ENCODE assay signal across 8 cellular contexts in the genomic region with DNA sequence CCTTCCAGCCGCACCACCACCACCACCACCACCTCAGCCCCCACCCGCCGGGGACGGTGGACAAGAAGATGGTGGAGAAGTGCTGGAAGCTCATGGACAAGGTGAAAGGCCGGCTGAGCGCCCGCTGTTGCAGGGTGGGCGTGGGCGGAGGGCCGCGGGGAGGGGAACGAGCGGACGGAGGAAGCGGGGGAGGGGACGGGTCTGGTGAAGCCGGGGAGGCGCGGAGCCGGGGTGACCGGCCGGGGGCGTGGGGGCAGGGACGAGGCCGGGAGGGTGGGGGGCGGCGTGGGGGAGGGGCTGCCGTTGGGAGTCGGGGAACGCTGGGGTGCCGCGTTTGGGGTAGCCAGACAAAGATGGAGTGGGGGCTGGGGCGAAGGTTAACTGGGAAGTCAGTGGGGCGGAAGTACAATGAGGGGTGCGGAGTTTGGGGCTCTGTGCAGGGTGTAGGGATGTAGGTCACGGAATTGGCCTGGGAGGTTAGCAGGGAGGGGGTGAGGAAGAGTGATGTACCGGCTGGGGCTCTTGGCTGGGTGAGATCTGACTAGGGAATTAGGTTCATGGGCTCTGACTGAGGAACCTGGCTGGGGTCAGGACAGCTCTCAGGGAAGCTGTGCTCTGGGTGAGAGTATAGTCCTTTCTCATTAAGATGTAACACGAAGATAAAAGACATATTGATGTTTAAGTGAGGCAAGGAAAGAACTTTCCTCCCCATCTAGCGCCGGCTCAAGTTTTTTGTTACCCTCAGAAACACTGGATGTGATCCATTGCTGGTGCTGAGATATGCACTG. TPM values are rescaled to one million over a fixed set of nuclear protein-coding genes. Genes with fewer than 3 reads are reported as not detected.
DNase-seq lines count a peak whose midpoint lies in the region; ATAC-seq and TF ChIP-seq lines count a peak whose summit lies in the region.

No MANE protein-coding gene starts in this region.

- H3K27me3 ChIP-seq in GM23338 (ENCODE audit: insufficient read depth), result no peaks in the 10 kb centered on the region
- H3K27me3 ChIP-seq in neural cell (ENCODE audit: insufficient read depth, low read depth, low read length), result no peaks in the 10 kb centered on the region

- no peaks in the 10 kb centered on the region for H3K9me3 ChIP-seq in neural cell (ENCODE audit: low read length)

- TF ChIP-seq POLR2A in NB4 (IDR thresholded peaks at IDR 0.05; ENCODE audit: extremely low read depth, insufficient read length), result no peak

- H2AFZ ChIP-seq in GM23338 (0 out of 2 replicates have a peak overlapping the region, but pooled peaks have one; percentile 39), neural cell (ENCODE audit: low read depth, low read length) (peak overlapping the region; percentile 85)

- H3K4me2 ChIP-seq in GM23338 (peak overlapping the region; percentile 93), neural cell (ENCODE audit: low read length) (peak overlapping the region; percentile 81)

- peak overlapping the region; percentile 99 for H3K27ac ChIP-seq in GM23338 (ENCODE audit: low read depth)
- peak overlapping the region; percentile 91 for H3K27ac ChIP-seq in neural cell (ENCODE audit: low read length)

- peak overlapping the region; percentile 87 for H3K4me3 ChIP-seq in GM23338
- peak overlapping the region; percentile 87 for H3K4me3 ChIP-seq in NB4 (ENCODE audit: low read depth, low read length)
- H3K4me3 ChIP-seq in fibroblast of pulmonary artery (replicated peaks; ENCODE audit: low read depth, low read length), result peak overlapping the region; percentile 92
- peak overlapping the region; percentile 95 for H3K4me3 ChIP-seq in neural cell (ENCODE audit: low read length)

- TF ChIP-seq RAD21 in neural cell (conservative IDR thresholded peaks at IDR 0.05), result no peak

- peaks cover 5% of the 10 kb centered on the region; the same call in 1 of the 3 replicates for H3K36me3 Mint-ChIP-seq in GM23338 (ENCODE audit: low read depth)

- peak; percentile 72 for ATAC-seq in GM23338
- ATAC-seq in stimulated activated naive CD8-positive, alpha-beta T cell treated with anti-CD3 and anti-CD28 coated beads, Interleukin-15, amount 100 ng/mL, for 72 hours, result peak; percentile 59

- no peak for TF ChIP-seq CTCF in GM23338 (conservative IDR thresholded peaks at IDR 0.05; ENCODE audit: low read depth in 2 of 2)
- no peak for TF ChIP-seq CTCF in NB4 (IDR thresholded peaks at IDR 0.05; ENCODE audit: low read depth, low read length)
- no peak for TF ChIP-seq CTCF in fibroblast of pulmonary artery (IDR thresholded peaks at IDR 0.05; ENCODE audit: low read length, missing control alignments)
- no peak for TF ChIP-seq CTCF in neural cell (IDR thresholded peaks at IDR 0.05; ENCODE audit: poor library complexity, severe bottlenecking)

- H3K9me2 ChIP-seq in GM23338 (ENCODE audit: insufficient read depth), result no peaks in the 10 kb centered on the region
- no peaks in the 10 kb centered on the region for H3K9me2 ChIP-seq in neural cell (ENCODE audit: insufficient read depth, low read length)

- no peaks in the 10 kb centered on the region for H3K36me3 ChIP-seq in GM23338 (ENCODE audit: insufficient read depth)
- no peaks in the 10 kb centered on the region for H3K36me3 ChIP-seq in neural cell (ENCODE audit: insufficient read depth, low read length)

- peaks cover 2% of the 10 kb centered on the region; the same call in 1 of the 3 replicates for H3K9me3 Mint-ChIP-seq in GM23338
- H3K9me3 Mint-ChIP-seq in stimulated activated naive CD8-positive, alpha-beta T cell treated with anti-CD3 and anti-CD28 coated beads, Interleukin-15, amount 100 ng/mL, for 72 hours, result no peaks in the 10 kb centered on the region

- H3K4me3 Mint-ChIP-seq in GM23338, result peak overlapping the region; percentile 95
- H3K4me3 Mint-ChIP-seq in stimulated activated naive CD8-positive, alpha-beta T cell treated with anti-CD3 and anti-CD28 coated beads, Interleukin-15, amount 100 ng/mL, for 72 hours, result peak overlapping the region; percentile 92 to 93

- H3K79me2 ChIP-seq in GM23338 (replicated peaks; ENCODE audit: insufficient read depth), result peaks cover 50% of the 10 kb centered on the region
- peaks cover 41% of the 10 kb centered on the region for H3K79me2 ChIP-seq in neural cell (replicated peaks; ENCODE audit: insufficient read depth, low read length)

- H3K27ac Mint-ChIP-seq in GM23338, result peak overlapping the region; percentile 93
- peak overlapping the region; percentile 74 to 91 for H3K27ac Mint-ChIP-seq in stimulated activated naive CD8-positive, alpha-beta T cell treated with anti-CD3 and anti-CD28 coated beads, Interleukin-15, amount 100 ng/mL, for 72 hours

- peaks cover 27% of the 10 kb centered on the region for H3K4me1 Mint-ChIP-seq in GM23338
- H3K4me1 Mint-ChIP-seq in stimulated activated naive CD8-positive, alpha-beta T cell treated with anti-CD3 and anti-CD28 coated beads, Interleukin-15, amount 100 ng/mL, for 72 hours, result peaks cover 34% of the 10 kb centered on the region

- H3K9ac ChIP-seq in neural cell (ENCODE audit: low read length), result peak overlapping the region; percentile 92

- peaks cover 5% of the 10 kb centered on the region for H3K27me3 Mint-ChIP-seq in GM23338 (ENCODE audit: insufficient read depth, low read depth, poor library complexity)
- H3K27me3 Mint-ChIP-seq in stimulated activated naive CD8-positive, alpha-beta T cell treated with anti-CD3 and anti-CD28 coated beads, Interleukin-15, amount 100 ng/mL, for 72 hours, result no peaks in the 10 kb centered on the region

- peaks cover 10% of the 10 kb centered on the region for H3F3A ChIP-seq in GM23338 (replicated peaks; ENCODE audit: low read depth)
- H3F3A ChIP-seq in neural cell (ENCODE audit: insufficient read depth, low read length, poor library complexity, severe bottlenecking), result no peaks in the 10 kb centered on the region

- TF ChIP-seq EP300 in neural cell (conservative IDR thresholded peaks at IDR 0.05; ENCODE audit: poor library complexity, severe bottlenecking), result no peak

- peaks cover 40% of the 10 kb centered on the region for H3K4me1 ChIP-seq in GM23338 (ENCODE audit: insufficient read depth)

- H4K20me1 ChIP-seq in GM23338 (replicated peaks; ENCODE audit: insufficient read depth) (peaks cover 27% of the 10 kb centered on the region), neural cell (ENCODE audit: insufficient read depth) (no peaks in the 10 kb centered on the region)

- DNase-seq in Daoy (ENCODE audit: low read depth), result peak; percentile 35
- DNase-seq in GM23338 (ENCODE audit: low spot score), result peak; percentile 77
- DNase-seq in NB4 (ENCODE audit: low read depth), result peak; percentile 73
- peak; percentile 20 for DNase-seq in activated T-helper 1 cell treated with Interleukin-2 at 50 U/mL for 16 hours (ENCODE audit: low read depth)
- DNase-seq in fibroblast of pulmonary artery (ENCODE audit: low read depth), result no peak
- peak in 1 of 2 donors; percentile 63 for DNase-seq in stimulated activated naive CD8-positive, alpha-beta T cell treated with anti-CD3 and anti-CD28 coated beads, Interleukin-15, amount 100 ng/mL, for 72 hours
- no peak for DNase-seq in epidermal melanocyte (ENCODE audit: insufficient read length, low spot score)

TF ChIP-seq in GM23338, 12 proteins besides CTCF, POLR2A, EP300 and RAD21 (continues in another document):
- TF ChIP-seq ZNF331 (CRISPR knock-in tag; IDR thresholded peaks at IDR 0.05; ENCODE audit: low read depth), result no peak

TF ChIP-seq in neural cell, 6 proteins besides CTCF, POLR2A, EP300 and RAD21 (continues in another document):
- no peak for TF ChIP-seq SMC3 (conservative IDR thresholded peaks at IDR 0.05; ENCODE audit: poor library complexity)
- TF ChIP-seq POLR2AphosphoS5 (IDR thresholded peaks at IDR 0.05), result no peak
- no peak for TF ChIP-seq EZH2 (IDR thresholded peaks at IDR 0.05; ENCODE audit: borderline replicate concordance, insufficient read depth, low read length, poor library complexity, severe bottlenecking)
- TF ChIP-seq TAF1 (IDR thresholded peaks at IDR 0.05; ENCODE audit: low read depth), result no peak

RNA-seq across cellular contexts. Expression of a gene that starts 0.6 kb away (rescaled TPM):
- total RNA-seq in Daoy (2014; rRNA removed; shearing (Covaris generic)), result 7.3 and 11.1 TPM in 2 replicates
- total RNA-seq in GM23338 (2014; rRNA removed; shearing (Covaris generic)), result 67.6 and 67.8 TPM in 2 replicates
- polyA plus RNA-seq in GM23338 (2016; fragmentation: Nextera tagmentation; extraction: Ambion mirVana), result 31.6 and 40.1 TPM in 2 replicates
- 10.5 and 10.7 TPM in 2 replicates for polyA plus RNA-seq in neural cell
- 24.3 and 32.2 TPM in 2 replicates for polyA minus RNA-seq in neural cell

RNA-seq across cellular contexts. Expression of a gene that starts 21.4 kb away (rescaled TPM):
- not detected in 2 replicates for total RNA-seq in Daoy (2014; rRNA removed; shearing (Covaris generic))
- not detected in 2 replicates for total RNA-seq in GM23338 (2014; rRNA removed; shearing (Covaris generic))
- 0.15 TPM in 1 of 2 replicates, not detected in the other for polyA plus RNA-seq in GM23338 (2016; fragmentation: Nextera tagmentation; extraction: Ambion mirVana)
- polyA plus RNA-seq in neural cell, result not detected in 2 replicates
- polyA minus RNA-seq in neural cell, result not detected in 2 replicates

RNA-seq across cellular contexts. Expression of a gene that starts 38.2 kb away (rescaled TPM):
- 4.3 and 9.7 TPM in 2 replicates for total RNA-seq in Daoy (2014; rRNA removed; shearing (Covaris generic))
- total RNA-seq in GM23338 (2014; rRNA removed; shearing (Covaris generic)), result 13.8 and 14.2 TPM in 2 replicates
- polyA plus RNA-seq in GM23338 (2016; fragmentation: Nextera tagmentation; extraction: Ambion mirVana) (2.8 and 3.4 TPM in 2 replicates), neural cell (0.60 and 1.6 TPM in 2 replicates)
- 0.46 and 1.2 TPM in 2 replicates for polyA minus RNA-seq in neural cell

RNA-seq across cellular contexts. Expression of a gene that starts 57.9 kb away (rescaled TPM):
- not detected in 2 replicates for total RNA-seq in Daoy (2014; rRNA removed; shearing (Covaris generic))
- 1.0 and 1.2 TPM in 2 replicates for total RNA-seq in GM23338 (2014; rRNA removed; shearing (Covaris generic))
- 0.58 and 0.94 TPM in 2 replicates for polyA plus RNA-seq in GM23338 (2016; fragmentation: Nextera tagmentation; extraction: Ambion mirVana)
- polyA plus RNA-seq in neural cell, result 1.5 and 3.0 TPM in 2 replicates
- polyA minus RNA-seq in neural cell, result 1.5 and 1.9 TPM in 2 replicates

Comparison
In these comparisons a context has a peak if more than half of its experiments do, and no peak if none do; other contexts are left out.
1. DNase-seq: peak in Daoy (single experiment), GM23338 (single experiment), NB4 (single experiment) and activated T-helper 1 cell treated with Interleukin-2 at 50 U/mL for 16 hours (single experiment); none in fibroblast of pulmonary artery (single experiment) and epidermal melanocyte (single experiment).
2. Peak in every context shown above with its lines, with median percentiles within 50 percentile points of each other: H3K4me3 ChIP-seq.